In genomic region chr1:16371725-16372124, GRCh38 we compare ENCODE assay signal across 10 cellular contexts. TPM values are rescaled to one million over a fixed set of nuclear protein-coding genes. Genes with fewer than 3 reads are reported as not detected.
A peak's percentile ranks its signal among the peaks of the same experiment; 100 is the strongest.
DNase-seq lines count a peak whose midpoint lies in the region; ATAC-seq and TF ChIP-seq lines count a peak whose summit lies in the region.
"Had no signal": no experiment of that assay in that cellular context is flagged by ENCODE, and none has a peak within 500 bp of the region (broad histone marks: within the 10 kb centered on the region; RNA-seq: fewer than 3 reads in every experiment).

No MANE protein-coding gene starts in this region.

- no peak overlapping the region for H2BK120ac ChIP-seq in trophoblast cell (ENCODE audit: insufficient read depth, low read length, poor library complexity)

- H3K27ac ChIP-seq in PC-3 (ENCODE audit: low read length) (no peak overlapping the region), trophoblast cell (ENCODE audit: low read depth, low read length) (peak overlapping the region; percentile 6)
- H3K27ac ChIP-seq: transverse colon had no signal

- WGBS in trophoblast cell (ENCODE audit: extremely low coverage, insufficient coverage, insufficient read length): no CpG with 5 or more reads among the region's 5 CpGs

- peaks cover 5% of the 10 kb centered on the region; the same call in 1 of the 2 replicates for H3K36me3 ChIP-seq in PC-3 (ENCODE audit: low read depth, low read length)
- H3K36me3 ChIP-seq in trophoblast cell (ENCODE audit: control insufficient read depth in 1 of 2, insufficient read depth in 2 of 2, low read length in 2 of 2): peaks cover 0 to 2% of the 10 kb centered on the region in 2 experiments
- H3K36me3 ChIP-seq: transverse colon had no signal

- BruUV-seq in PC-3 (replicated peaks; lab: Mats Ljungman, UMichigan): no TSS peak

- H3K4me1 ChIP-seq in PC-3 (ENCODE audit: insufficient read depth, low read length): peaks cover 27% of the 10 kb centered on the region
- peaks cover 8 to 21% of the 10 kb centered on the region in 2 experiments for H3K4me1 ChIP-seq in trophoblast cell (ENCODE audit: control insufficient read depth in 1 of 2, insufficient read depth in 2 of 2, low read length in 2 of 2)

- H2AFZ ChIP-seq in PC-3 (ENCODE audit: low read length) (no peak overlapping the region), trophoblast cell (ENCODE audit: insufficient read depth, low read length, poor library complexity) (no peak overlapping the region)

- H2AK5ac ChIP-seq in trophoblast cell (ENCODE audit: low read length): no peak overlapping the region

- no peaks in the 10 kb centered on the region for H3K9me2 ChIP-seq in PC-3 (replicated peaks; ENCODE audit: low read length)

- no peak overlapping the region for H4K8ac ChIP-seq in trophoblast cell (ENCODE audit: low read depth, low read length)

- H3K4ac ChIP-seq in trophoblast cell (ENCODE audit: low read depth, low read length): peak overlapping the region; percentile 52

- H3K4me2 ChIP-seq in PC-3 (ENCODE audit: low read length): no peak overlapping the region
- H3K4me2 ChIP-seq in trophoblast cell (ENCODE audit: low read length): no peak overlapping the region

- H3K9ac ChIP-seq in PC-3 (ENCODE audit: low read length) (no peak overlapping the region), trophoblast cell (ENCODE audit: low read length) (no peak overlapping the region)

- peak; percentile 65 for DNase-seq in GM12865 (ENCODE audit: low read depth)
- peak; percentile 57 for DNase-seq in PC-3
- DNase-seq in astrocyte of the hippocampus (ENCODE audit: low read depth, low spot score): peak; percentile 26
- DNase-seq in trophoblast cell: peak; percentile 31 to 70
- DNase-seq in effector CD4-positive, alpha-beta T cell: no peak
- no peak for DNase-seq in NK-92 (lab: John Stamatoyannopoulos, UW; ENCODE audit: unreplicated experiment)
- no peak for DNase-seq in GOT3 (lab: John Stamatoyannopoulos, UW)
- no peak for DNase-seq in activated effector memory CD4-positive, alpha-beta T cell treated with anti-CD3 and anti-CD28 coated beads, Interleukin-2, amount 50 U/mL, for 16 hours
- DNase-seq: transverse colon had no signal

- no peak for ATAC-seq in PC-3

- H3K14ac ChIP-seq in trophoblast cell (ENCODE audit: low read length): no peak overlapping the region

- no peak overlapping the region for H4K12ac ChIP-seq in trophoblast cell (ENCODE audit: low read depth, low read length)

- H3K23ac ChIP-seq in trophoblast cell (ENCODE audit: low read length): no peak overlapping the region

- peaks cover 95% of the 10 kb centered on the region for H3K79me2 ChIP-seq in PC-3 (ENCODE audit: low read length)
- H3K79me2 ChIP-seq in trophoblast cell (ENCODE audit: control insufficient read depth, insufficient read depth, low read length, poor library complexity): peaks cover 19% of the 10 kb centered on the region

- intact Hi-C loops in PC-3 (cut with micrococcal nuclease): no loop called here

- no peaks in the 10 kb centered on the region for H3K27me3 ChIP-seq in PC-3 (ENCODE audit: low read length)
- H3K27me3 ChIP-seq in trophoblast cell (ENCODE audit: insufficient read depth, low read length): no peaks in the 10 kb centered on the region
- H3K27me3 ChIP-seq: transverse colon had no signal

- no peaks in the 10 kb centered on the region for H3F3A ChIP-seq in PC-3 (ENCODE audit: low read length, unreplicated experiment)

- H4K91ac ChIP-seq in trophoblast cell (ENCODE audit: low read depth, low read length): no peak overlapping the region

- CTCF ChIA-PET in PC-3 (lab: Charles Lee): no interaction called here

- H4K20me1 ChIP-seq in PC-3 (ENCODE audit: low read length): peaks cover 55% of the 10 kb centered on the region

- H3K9me3 ChIP-seq in PC-3 (ENCODE audit: low read length) (no peaks in the 10 kb centered on the region), trophoblast cell (ENCODE audit: insufficient read depth, low read depth, low read length) (no peaks in the 10 kb centered on the region)
- H3K9me3 ChIP-seq: transverse colon had no signal

- H2BK12ac ChIP-seq in trophoblast cell (ENCODE audit: low read length): no peak overlapping the region

- H3K4me3 ChIP-seq in GM12865 (ENCODE audit: low read depth, low read length) (no peak overlapping the region), PC-3 (ENCODE audit: low read length) (no peak overlapping the region), trophoblast cell (ENCODE audit: low read depth, low read length) (no peak overlapping the region)
- H3K4me3 ChIP-seq: lung, transverse colon had no signal

- POLR2A ChIA-PET in PC-3 (lab: Charles Lee; ENCODE audit: unreplicated experiment): no interaction called here

- no peak overlapping the region for H2BK5ac ChIP-seq in trophoblast cell (ENCODE audit: low read depth, low read length, poor library complexity)

- H3K79me1 ChIP-seq in trophoblast cell (ENCODE audit: low read length): peaks cover 9% of the 10 kb centered on the region

- TF ChIP-seq CTCF in GM12865 (IDR thresholded peaks at IDR 0.05; ENCODE audit: insufficient read depth, low read depth, low read length, missing control alignments) (no peak), PC-3 (conservative IDR thresholded peaks at IDR 0.05; ENCODE audit: low read depth, low read length) (no peak)

- H3K18ac ChIP-seq in trophoblast cell (ENCODE audit: low read length): no peak overlapping the region

RNA-seq across cellular contexts. Expression of gene SZRD1, which starts 4.7 kb away (rescaled TPM):
- total RNA-seq in PC-3 (2014; rRNA removed): 119 and 136 TPM in 2 replicates
- 80.6 and 85.6 TPM in 2 replicates for polyA plus RNA-seq in trophoblast cell (2013)

RNA-seq across cellular contexts. Expression of gene FBXO42, which starts 19.4 kb away (rescaled TPM):
- total RNA-seq in PC-3 (2014; rRNA removed): 13.1 and 16.0 TPM in 2 replicates
- polyA plus RNA-seq in trophoblast cell (2013): 10.4 and 11.3 TPM in 2 replicates

Comparison
In these comparisons a context has a peak if more than half of its experiments do, and no peak if none do; other contexts are left out.
1. DNase-seq: peak in GM12865 (single experiment), PC-3 (single experiment), astrocyte of the hippocampus (single experiment) and trophoblast cell (2 of 2); none in effector CD4-positive, alpha-beta T cell (single experiment), NK-92 (single experiment), GOT3 (single experiment) and activated effector memory CD4-positive, alpha-beta T cell treated with anti-CD3 and anti-CD28 coated beads, Interleukin-2, amount 50 U/mL, for 16 hours (single experiment).